Comparison of ENCODE assay signal across 11 cellular contexts in the genomic region with DNA sequence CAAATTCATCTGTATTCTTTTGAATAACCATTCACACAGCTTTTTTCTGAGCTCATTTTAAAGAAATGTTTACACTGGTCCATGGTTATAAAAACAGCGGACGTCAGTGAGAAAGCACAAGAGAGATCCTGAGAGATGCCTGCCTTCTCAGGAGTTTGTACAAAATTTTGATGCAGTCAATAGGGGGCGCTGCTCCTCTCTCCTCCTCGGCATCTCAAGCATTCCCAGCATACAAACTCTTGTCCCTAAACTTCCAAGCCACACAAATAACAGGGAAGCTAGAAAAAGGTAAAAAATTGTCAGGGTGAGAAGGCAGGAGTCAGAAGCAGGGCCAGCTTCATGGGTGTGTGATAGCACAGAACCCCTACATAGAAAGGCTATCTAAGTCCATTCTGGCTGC. TPM values are rescaled to one million over a fixed set of nuclear protein-coding genes. Genes with fewer than 3 reads are reported as not detected.
DNase-seq lines count a peak whose midpoint lies in the region; ATAC-seq, FAIRE-seq and TF ChIP-seq lines count a peak whose summit lies in the region.
"Had no signal": no experiment of that assay in that cellular context is flagged by ENCODE, and none has a peak within 500 bp of the region (broad histone marks: within the 10 kb centered on the region; RNA-seq: fewer than 3 reads in every experiment).

No MANE protein-coding gene starts in this region.

- no peak overlapping the region for H3K4me3 Mint-ChIP-seq in HFFc6
- H3K4me3 Mint-ChIP-seq: activated T-helper 17 cell treated with anti-CD3 and anti-CD28 coated beads, Interleukin-2, amount 50 U/mL, for 72 hours; naive B cell had no signal

- TF ChIP-seq CTCF in D721Med (IDR thresholded peaks at IDR 0.05; ENCODE audit: insufficient read depth, missing control alignments), result peak; percentile 45
- TF ChIP-seq CTCF in HFFc6 (IDR thresholded peaks at IDR 0.05), result peak; percentile 70
- TF ChIP-seq CTCF in K562 (IDR thresholded peaks at IDR 0.05 in 2 of 3, conservative IDR thresholded peaks at IDR 0.05 in 1 of 3; ENCODE audit: insufficient read depth in 2 of 3, low read depth in 1 of 3, low read length in 3 of 3), result peak; percentile 56 to 64 (median 62)
- TF ChIP-seq CTCF in lower lobe of right lung (IDR thresholded peaks at IDR 0.05), result peak; percentile 26

- in situ Hi-C loops in K562 (cut with MboI), result no loop called here

- no peaks in the 10 kb centered on the region for H3K9me1 ChIP-seq in K562 (ENCODE audit: control insufficient read depth, insufficient read depth, low read length)

- H3K36me3 Mint-ChIP-seq in HFFc6 (ENCODE audit: low read depth), result no peaks in the 10 kb centered on the region
- H3K36me3 Mint-ChIP-seq: naive B cell had no signal

- H3K4me1 ChIP-seq in K562 (replicated peaks in 1 of 2; ENCODE audit: control insufficient read depth in 2 of 2, insufficient read depth in 2 of 2, low read length in 2 of 2), result no peaks in the 10 kb centered on the region
- no peaks in the 10 kb centered on the region for H3K4me1 ChIP-seq in lower lobe of right lung

- FAIRE-seq in D721Med (lab: Jason Lieb, UNC) (no peak), K562 (lab: Jason Lieb, UNC) (peak; percentile 71)

- DNase-seq in D721Med (ENCODE audit: insufficient read length, low spot score) (no peak), HFFc6 (no peak), K562 (ENCODE audit: extremely low read depth in 1 of 4, low spot score in 3 of 4) (peak in 3 of 4 experiments; percentile 23 to 59 (median 26)), lower lobe of right lung (no peak), GF-D8 (lab: John Stamatoyannopoulos, UW) (no peak), NCI-H345 treated with DMSO at 0.1 percent for 48 hours (lab: John Stamatoyannopoulos, UW; ENCODE audit: unreplicated experiment) (no peak)
- DNase-seq in NK-92 treated with Interleukin-12 subunit alpha and Interleukin-12 subunit beta, amount 100 ng/mL, for 24 hours (lab: John Stamatoyannopoulos, UW), result no peak
- DNase-seq: naive B cell had no signal

- no peak overlapping the region for H3K9ac ChIP-seq in K562 (ENCODE audit: insufficient read depth in 1 of 2, low read depth in 2 of 2, low read length in 2 of 2)

- ATAC-seq in K562 (peak; percentile 77), lower lobe of right lung (no peak), HG03280 (IDR thresholded peaks at IDR 0.05; ENCODE audit: unreplicated experiment) (no peak)
- ATAC-seq: activated T-helper 17 cell treated with anti-CD3 and anti-CD28 coated beads, Interleukin-2, amount 50 U/mL, for 72 hours had no signal

- H3K4me2 ChIP-seq in K562 (ENCODE audit: insufficient read depth, low read length), result no peak overlapping the region

- no peaks in the 10 kb centered on the region for H3K79me2 ChIP-seq in K562 (ENCODE audit: control insufficient read depth, insufficient read depth, low read length)

- H2AFZ ChIP-seq in K562 (ENCODE audit: low read depth, low read length), result no peak overlapping the region

- no peaks in the 10 kb centered on the region for H3K27me3 ChIP-seq in K562 (ENCODE audit: control insufficient read depth in 2 of 2, insufficient read depth in 2 of 2, low read length in 2 of 2)
- no peaks in the 10 kb centered on the region for H3K27me3 ChIP-seq in lower lobe of right lung (ENCODE audit: low read depth)

- H3K27ac ChIP-seq in K562 (ENCODE audit: extremely low read depth, low read depth, low read length) (no peak overlapping the region), lower lobe of right lung (no peak overlapping the region)
- H3K27ac ChIP-seq: epithelial cell of prostate had no signal

- intact Hi-C loops in K562 (cut with micrococcal nuclease) (loop anchor here (2.0 kb wide), 1 partner anchor 143 kb away; no protein-coding TSS in a partner anchor), lower lobe of right lung (cut with DNase I) (no loop called here)

- H3K9me3 Mint-ChIP-seq in HFFc6, result no peaks in the 10 kb centered on the region
- H3K9me3 Mint-ChIP-seq: activated T-helper 17 cell treated with anti-CD3 and anti-CD28 coated beads, Interleukin-2, amount 50 U/mL, for 72 hours had no signal

- H3K9me3 ChIP-seq in K562 (replicated peaks; ENCODE audit: control insufficient read depth, insufficient read depth, low read depth, low read length), result no peaks in the 10 kb centered on the region
- H3K9me3 ChIP-seq in lower lobe of right lung, result no peaks in the 10 kb centered on the region

- peaks cover 5% of the 10 kb centered on the region for H3K27me3 Mint-ChIP-seq in HFFc6 (ENCODE audit: insufficient read depth)
- H3K27me3 Mint-ChIP-seq: activated T-helper 17 cell treated with anti-CD3 and anti-CD28 coated beads, Interleukin-2, amount 50 U/mL, for 72 hours had no signal

- CTCF ChIA-PET in K562 (lab: Yijun Ruan, JAX; ENCODE audit: low intra/inter-chr PET ratio), result interaction anchor here (0.6 kb wide), 1 partner anchor 162 kb away, joined by 3 read pairs; no protein-coding TSS in a partner anchor

- TF ChIP-seq EP300 in K562 (IDR thresholded peaks at IDR 0.05; ENCODE audit: low read length), result no peak

- WGBS in K562 (ENCODE audit: insufficient coverage, low coverage, missing lambda C conversion rate), result 2% methylated on average over 4 of the region's 4 CpGs

- no peak overlapping the region for H3K27ac Mint-ChIP-seq in HFFc6
- H3K27ac Mint-ChIP-seq: activated T-helper 17 cell treated with anti-CD3 and anti-CD28 coated beads, Interleukin-2, amount 50 U/mL, for 72 hours had no signal

- no peaks in the 10 kb centered on the region for H3K4me1 Mint-ChIP-seq in HFFc6 (ENCODE audit: low read depth)
- H3K4me1 Mint-ChIP-seq: naive B cell had no signal

- H3K4me3 ChIP-seq in K562 (no peak overlapping the region), lower lobe of right lung (no peak overlapping the region)

- BruUV-seq in K562 (replicated peaks; lab: Mats Ljungman, UMichigan), result no TSS peak

- peak in 1 of 2 experiments; percentile 55; a peak in 2 of 4 replicates for TF ChIP-seq RAD21 in K562 (CRISPR knock-in tag; conservative IDR thresholded peaks at IDR 0.05 in 1 of 2, IDR thresholded peaks at IDR 0.05 in 1 of 2)

- H3K36me3 ChIP-seq in K562 (ENCODE audit: control insufficient read depth, insufficient read depth, low read length) (no peaks in the 10 kb centered on the region), lower lobe of right lung (no peaks in the 10 kb centered on the region)

- H4K20me1 ChIP-seq in K562 (replicated peaks; ENCODE audit: control insufficient read depth, insufficient read depth, low read length), result no peaks in the 10 kb centered on the region

- TF ChIP-seq POLR2A in K562 (conservative IDR thresholded peaks at IDR 0.05), result no peak

- POLR2A ChIA-PET in K562 (lab: Yijun Ruan, JAX), result interaction anchor here (2.3 kb wide), 1 partner anchor 12 kb away, joined by 7 read pairs; no protein-coding TSS in a partner anchor

TF ChIP-seq in K562, 482 proteins besides CTCF, POLR2A, EP300 and RAD21:
- TF ChIP-seq SMC3 (conservative IDR thresholded peaks at IDR 0.05; ENCODE audit: insufficient read depth, low read depth, low read length), result peak; percentile 26; the same call in 1 of the 2 replicates
- TF ChIP-seq, protein P1, sequence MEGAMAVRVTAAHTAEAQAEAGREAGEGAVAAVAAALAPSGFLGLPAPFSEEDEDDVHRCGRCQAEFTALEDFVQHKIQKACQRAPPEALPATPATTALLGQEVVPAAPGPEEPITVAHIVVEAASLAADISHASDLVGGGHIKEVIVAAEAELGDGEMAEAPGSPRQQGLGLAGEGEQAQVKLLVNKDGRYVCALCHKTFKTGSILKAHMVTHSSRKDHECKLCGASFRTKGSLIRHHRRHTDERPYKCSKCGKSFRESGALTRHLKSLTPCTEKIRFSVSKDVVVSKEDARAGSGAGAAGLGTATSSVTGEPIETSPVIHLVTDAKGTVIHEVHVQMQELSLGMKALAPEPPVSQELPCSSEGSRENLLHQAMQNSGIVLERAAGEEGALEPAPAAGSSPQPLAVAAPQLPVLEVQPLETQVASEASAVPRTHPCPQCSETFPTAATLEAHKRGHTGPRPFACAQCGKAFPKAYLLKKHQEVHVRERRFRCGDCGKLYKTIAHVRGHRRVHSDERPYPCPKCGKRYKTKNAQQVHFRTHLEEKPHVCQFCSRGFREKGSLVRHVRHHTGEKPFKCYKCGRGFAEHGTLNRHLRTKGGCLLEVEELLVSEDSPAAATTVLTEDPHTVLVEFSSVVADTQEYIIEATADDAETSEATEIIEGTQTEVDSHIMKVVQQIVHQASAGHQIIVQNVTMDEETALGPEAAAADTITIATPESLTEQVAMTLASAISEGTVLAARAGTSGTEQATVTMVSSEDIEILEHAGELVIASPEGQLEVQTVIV (CRISPR knock-in tag; IDR thresholded peaks at IDR 0.05; ENCODE audit: borderline replicate concordance), result no peak

RNA-seq across cellular contexts. Expression of a gene that starts 11.2 kb away (rescaled TPM):
- total RNA-seq in HFFc6 (2021; fragmentation: NEBNext Ultra II Directional; extraction: Animal tissue kit (Norgen Biotek cat#: 25700)), result 1 to 10 TPM in 4 of 6 experiments, under 1 TPM in 2; 0.47 to 7.2 (median 5.6) TPM
- 0.39 and 2.3 TPM in 2 replicates for total RNA-seq in K562 (2011; cell fraction: chromatin; rRNA removed; ENCODE audit: low replicate concordance)
- total RNA-seq in K562 (2011; cell fraction: nucleolus; rRNA removed), result 0.50 and 0.66 TPM in 2 replicates
- 1.2 and 2.2 TPM in 2 replicates for total RNA-seq in K562 (2011; cell fraction: nucleoplasm; rRNA removed)
- 3.0 and 3.6 TPM in 2 replicates for total RNA-seq in K562 (2014; rRNA removed)
- total RNA-seq in K562 (2014; rRNA removed; fragmentation: Illumina TruSeq; extraction: Trizol), result 7.3 and 7.8 TPM in 2 replicates
- 3.8 and 4.5 TPM in 2 replicates for total RNA-seq in K562 (2015; rRNA removed; fragmentation: Illumina TruSeq; extraction: Trizol)
- 4.7 and 5.1 TPM in 2 replicates for total RNA-seq in K562 (2021)
- polyA plus RNA-seq in K562 (2011; rRNA removed), result 1.3 and 2.5 TPM in 2 replicates
- 0.44 and 0.48 TPM in 2 replicates for polyA plus RNA-seq in K562 (2011; cell fraction: cytosol; rRNA removed)
- polyA plus RNA-seq in K562 (2011; cell fraction: nucleus; rRNA removed), result 0.34 and 0.57 TPM in 2 replicates
- 7.2 and 11.7 TPM in 2 replicates for polyA plus RNA-seq in K562 (2012)
- polyA plus RNA-seq in K562 (2014; fragmentation: Illumina TruSeq; extraction: Trizol), result 5.4 and 6.7 TPM in 2 replicates
- polyA plus RNA-seq in K562 (2014; fragmentation: Nextera tagmentation; extraction: Ambion mirVana), result 10 to 100 TPM; 11.0 to 11.6 TPM
- 3.9 and 4.0 TPM in 2 replicates for polyA plus RNA-seq in K562 (2014; rRNA removed)
- 1.0 and 1.4 TPM in 2 replicates for polyA minus RNA-seq in K562 (2011; rRNA and poly(A)+ RNA removed)
- 0.38 TPM in 1 of 2 replicates, not detected in the other for polyA minus RNA-seq in K562 (2011; cell fraction: cytosol; rRNA and poly(A)+ RNA removed)
- 0.67 TPM in 2 replicates for polyA minus RNA-seq in K562 (2011; cell fraction: nucleus; rRNA and poly(A)+ RNA removed)
- total RNA-seq in lower lobe of right lung, result 1.3 TPM

Comparison
In these comparisons a context has a peak if more than half of its experiments do, and no peak if none do; other contexts are left out.
1. DNase-seq: peak in K562 (3 of 4); none in D721Med (single experiment), HFFc6 (single experiment), lower lobe of right lung (single experiment), GF-D8 (single experiment), NK-92 treated with Interleukin-12 subunit alpha and Interleukin-12 subunit beta, amount 100 ng/mL, for 24 hours (single experiment) and NCI-H345 treated with DMSO at 0.1 percent for 48 hours (single experiment).
2. Peak in every context shown above with its lines, with median percentiles within 50 percentile points of each other: CTCF ChIP-seq.